Comparison of ENCODE assay signal across 11 cellular contexts in the genomic region with DNA sequence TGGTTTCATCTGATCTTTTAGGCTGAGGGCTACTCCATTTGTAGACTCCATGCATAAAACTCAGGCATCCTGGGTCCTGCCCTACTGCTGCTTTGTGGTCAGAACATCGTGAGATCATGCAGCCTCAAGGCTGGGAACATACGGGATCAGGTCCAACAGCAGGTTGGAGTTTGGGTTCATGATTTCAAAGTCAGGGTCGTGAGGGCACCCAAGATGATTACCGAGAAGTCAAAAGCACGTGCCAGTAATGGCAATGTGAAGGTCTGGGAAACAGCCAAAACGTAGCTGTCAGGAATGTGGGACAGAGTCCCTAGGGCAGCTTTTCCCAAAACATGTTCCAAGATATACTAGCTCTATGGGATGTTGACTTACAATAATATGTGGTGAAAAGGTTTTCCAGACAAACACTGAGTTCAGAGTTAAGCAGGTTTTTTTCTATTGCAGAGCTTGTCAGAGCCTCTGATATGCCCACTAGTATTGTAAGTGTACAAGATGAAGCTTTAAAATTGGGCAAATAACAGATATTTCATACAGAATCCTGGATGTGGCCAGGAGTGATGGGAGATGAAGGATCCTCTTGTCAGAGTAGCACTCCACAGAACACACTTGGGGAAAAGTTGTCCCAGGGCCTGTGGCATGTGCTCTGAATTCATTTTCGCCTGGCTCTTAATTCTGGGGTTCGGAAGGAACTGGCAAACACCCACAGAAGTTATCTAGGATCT.
DNase-seq lines count a peak whose midpoint lies in the region; ATAC-seq, FAIRE-seq and TF ChIP-seq lines count a peak whose summit lies in the region.
"Had no signal": no experiment of that assay in that cellular context is flagged by ENCODE, and none has a peak within 500 bp of the region (broad histone marks: within the 10 kb centered on the region; RNA-seq: fewer than 3 reads in every experiment).

No MANE protein-coding gene starts in this region.

- no peaks in the 10 kb centered on the region for H3K9me3 ChIP-seq in SK-N-MC (ENCODE audit: low read depth, low read length)
- H3K9me3 ChIP-seq: A549 had no signal

- H3K27ac ChIP-seq in ACC112 (ENCODE audit: low read depth, low read length) (peak overlapping the region; percentile 41), SK-N-MC (no peak overlapping the region)
- H3K27ac ChIP-seq: A549 had no signal

- peak; percentile 53 for ATAC-seq in omental fat pad (ENCODE audit: low FRiP score)
- ATAC-seq: A549; activated T-cell treated with anti-CD3 and anti-CD28 coated beads, Interleukin-2, amount 50 U/mL, for 4 hours had no signal

- TF ChIP-seq CTCF in fibroblast of the aortic adventitia (IDR thresholded peaks at IDR 0.05; ENCODE audit: insufficient read depth, low read length) (no peak), omental fat pad (IDR thresholded peaks at IDR 0.05) (no peak)

- H3K36me3 ChIP-seq in ACC112 (ENCODE audit: insufficient read depth, low read length): peaks cover 7% of the 10 kb centered on the region; the same call in 1 of the 2 replicates
- H3K36me3 ChIP-seq in SK-N-MC (ENCODE audit: insufficient read depth, low read length): no peaks in the 10 kb centered on the region

- H3K9ac ChIP-seq in SK-N-MC (ENCODE audit: insufficient read length): no peak overlapping the region

- H3K27me3 ChIP-seq in ACC112 (ENCODE audit: insufficient read depth, low read length): no peaks in the 10 kb centered on the region

- H3K4me3 ChIP-seq in ACC112 (ENCODE audit: low read depth, low read length): peak overlapping the region; percentile 55; the same call in 1 of the 2 replicates
- peak overlapping the region; percentile 59 for H3K4me3 ChIP-seq in SK-N-MC
- H3K4me3 ChIP-seq in fibroblast of the aortic adventitia (ENCODE audit: low read depth, low read length): peak overlapping the region; percentile 4
- H3K4me3 ChIP-seq: A549 had no signal

- H3K4me1 ChIP-seq in ACC112 (ENCODE audit: control insufficient read depth, insufficient read depth, low read length, unreplicated experiment): peaks cover 42% of the 10 kb centered on the region

- peak overlapping the region; percentile 3 for H2AFZ ChIP-seq in ACC112 (ENCODE audit: low read length, unreplicated experiment)

- no peak for FAIRE-seq in frontal cortex (lab: Jason Lieb, UNC)
- FAIRE-seq: A549 had no signal

- H3K79me2 ChIP-seq in ACC112 (ENCODE audit: control insufficient read depth, insufficient read depth, low read length, unreplicated experiment): peaks cover 92% of the 10 kb centered on the region

- DNase-seq in SK-N-MC (ENCODE audit: low read depth, low spot score) (no peak), fibroblast of the aortic adventitia (ENCODE audit: low read depth) (peak; percentile 96), omental fat pad (ENCODE audit: low spot score) (no peak), frontal cortex (ENCODE audit: low spot score in 2 of 2) (no peak), NCI-H774 (lab: John Stamatoyannopoulos, UW) (no peak), NAMALWA (ENCODE audit: low spot score) (no peak), cerebellar nuclear complex (lab: John Stamatoyannopoulos, UW) (no peak)
- DNase-seq: activated T-cell treated with anti-CD3 and anti-CD28 coated beads, Interleukin-2, amount 50 U/mL, for 4 hours; SHP77 treated with DMSO at 0.1 percent for 48 hours had no signal

Comparison
In these comparisons a context has a peak if more than half of its experiments do, and no peak if none do; other contexts are left out.
1. H3K4me3 ChIP-seq: peak in every context shown above with its lines; median percentile 59 in SK-N-MC; 55 in ACC112; 4 in fibroblast of the aortic adventitia.